1 cellular context compared by ENCODE assay signal in the genomic region with DNA sequence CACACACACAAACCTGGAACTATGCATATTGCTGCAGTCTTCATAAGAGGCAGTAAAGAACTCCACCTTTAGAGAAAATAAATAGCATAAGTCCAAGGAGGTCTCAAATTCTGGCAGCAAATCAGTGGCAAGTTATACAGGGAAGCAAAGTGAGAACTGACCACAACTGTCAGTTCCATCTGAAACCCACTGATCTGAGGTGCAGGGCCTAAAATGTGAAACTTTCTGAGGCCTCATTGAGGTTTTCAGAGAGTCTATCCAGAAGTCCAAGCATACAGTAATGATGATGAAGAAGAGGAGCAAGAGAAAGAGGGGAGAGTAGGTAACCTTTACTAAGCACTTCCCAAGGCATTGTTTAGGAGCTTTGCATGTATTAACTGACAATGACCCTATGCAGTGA.
TF ChIP-seq lines count a peak whose summit lies in the region.

No MANE protein-coding gene starts in this region.

TF ChIP-seq in IMR-90, 13 proteins besides CTCF, POLR2A, EP300 and RAD21:
- TF ChIP-seq CEBPB (IDR thresholded peaks at IDR 0.05; ENCODE audit: low read depth, low read length) (no peak), SMC3 (IDR thresholded peaks at IDR 0.05; ENCODE audit: low read depth, low read length) (no peak), ELK1 (IDR thresholded peaks at IDR 0.05; ENCODE audit: borderline replicate concordance, low read depth, low read length) (no peak)
